Comparison of ENCODE assay signal across 26 cellular contexts in genomic region chr4:71692198-71692597, GRCh38.
"Had no signal": no experiment of that assay in that cellular context is flagged by ENCODE, and none has a peak within 500 bp of the region (broad histone marks: within the 10 kb centered on the region; RNA-seq: fewer than 3 reads in every experiment).

No MANE protein-coding gene starts in this region.

- H3K27ac Mint-ChIP-seq: activated CD4-positive, alpha-beta memory T cell treated with anti-CD3 and anti-CD28 coated beads, Interleukin-2, amount 10 ng/mL, durations not matched to agents 7 days and 5 days; activated CD4-positive, alpha-beta T cell treated with anti-CD3 and anti-CD28 coated beads for 36 hours; activated naive CD4-positive, alpha-beta T cell treated with anti-CD3 and anti-CD28 coated beads, Interleukin-2, amount 10 ng/mL, durations not matched to agents 7 days and 5 days; activated naive CD8-positive, alpha-beta T cell treated with anti-CD3 and anti-CD28 coated beads for 36 hours; activated T-helper 17 cell treated with anti-CD3 and anti-CD28 coated beads, Interleukin-2, amount 50 U/mL, for 72 hours; T-cell had no signal

- H3K27me3 ChIP-seq: breast epithelium had no signal

- H3K4me3 Mint-ChIP-seq: activated CD4-positive, alpha-beta memory T cell treated with anti-CD3 and anti-CD28 coated beads, Interleukin-2, amount 10 ng/mL, durations not matched to agents 7 days and 5 days; activated CD4-positive, alpha-beta T cell treated with anti-CD3 and anti-CD28 coated beads for 36 hours; activated naive CD4-positive, alpha-beta T cell treated with anti-CD3 and anti-CD28 coated beads, Interleukin-2, amount 10 ng/mL, durations not matched to agents 7 days and 5 days; activated naive CD8-positive, alpha-beta T cell treated with anti-CD3 and anti-CD28 coated beads for 36 hours; activated T-helper 17 cell treated with anti-CD3 and anti-CD28 coated beads, Interleukin-2, amount 50 U/mL, for 72 hours; T-cell had no signal

- H3K27ac ChIP-seq: breast epithelium, SK-N-MC had no signal

- H3K4me1 Mint-ChIP-seq: activated CD4-positive, alpha-beta memory T cell treated with anti-CD3 and anti-CD28 coated beads, Interleukin-2, amount 10 ng/mL, durations not matched to agents 7 days and 5 days; activated CD4-positive, alpha-beta T cell treated with anti-CD3 and anti-CD28 coated beads for 36 hours; activated naive CD4-positive, alpha-beta T cell treated with anti-CD3 and anti-CD28 coated beads, Interleukin-2, amount 10 ng/mL, durations not matched to agents 7 days and 5 days; activated naive CD8-positive, alpha-beta T cell treated with anti-CD3 and anti-CD28 coated beads for 36 hours; activated T-helper 17 cell treated with anti-CD3 and anti-CD28 coated beads, Interleukin-2, amount 50 U/mL, for 72 hours; T-cell had no signal

- H3K9me3 ChIP-seq: breast epithelium had no signal

- DNase-seq: activated CD4-positive, alpha-beta memory T cell treated with anti-CD3 and anti-CD28 coated beads, Interleukin-2, amount 10 ng/mL, durations not matched to agents 7 days and 5 days; activated CD4-positive, alpha-beta T cell treated with anti-CD3 and anti-CD28 coated beads for 36 hours; activated CD4-positive, alpha-beta T cell treated with anti-CD3 and anti-CD28 coated beads, Interleukin-2, amount 50 U/mL, for 1 hour; activated gamma-delta T cell; activated naive CD4-positive, alpha-beta T cell treated with anti-CD3 and anti-CD28 coated beads, Interleukin-2, amount 10 ng/mL, durations not matched to agents 7 days and 5 days; activated naive CD8-positive, alpha-beta T cell treated with anti-CD3 and anti-CD28 coated beads for 36 hours; activated T-cell treated with anti-CD3 and anti-CD28 coated beads for 4 hours; activated T-cell treated with anti-CD3 and anti-CD28 coated beads, Interleukin-2, amount 50 U/mL, for 48 hours; anterior cingulate cortex; caudate nucleus; NCI-H1417 treated with DMSO at 0.1 percent for 48 hours; NCI-H1694; NCI-H2081; NCI-H510A treated with DMSO at 0.1 percent for 48 hours; NCI-H69; NK-92 treated with Interleukin-12 subunit alpha and Interleukin-12 subunit beta, amount 100 ng/mL, for 24 hours; OCI-M1; RPMI8226; T-cell; T-helper 2 cell; T1000 had no signal

- H3K36me3 Mint-ChIP-seq: activated naive CD4-positive, alpha-beta T cell treated with anti-CD3 and anti-CD28 coated beads, Interleukin-2, amount 10 ng/mL, durations not matched to agents 7 days and 5 days; activated naive CD8-positive, alpha-beta T cell treated with anti-CD3 and anti-CD28 coated beads for 36 hours; T-cell had no signal

- H3K27me3 Mint-ChIP-seq: activated naive CD4-positive, alpha-beta T cell treated with anti-CD3 and anti-CD28 coated beads, Interleukin-2, amount 10 ng/mL, durations not matched to agents 7 days and 5 days had no signal

- H3K4me3 ChIP-seq: breast epithelium, SK-N-MC had no signal

- ATAC-seq: activated CD4-positive, alpha-beta T cell treated with anti-CD3 and anti-CD28 coated beads for 36 hours; activated T-helper 17 cell treated with anti-CD3 and anti-CD28 coated beads, Interleukin-2, amount 50 U/mL, for 72 hours; Panc1; Right ventricle myocardium inferior; T-cell had no signal

- H3K9me3 Mint-ChIP-seq: activated CD4-positive, alpha-beta memory T cell treated with anti-CD3 and anti-CD28 coated beads, Interleukin-2, amount 10 ng/mL, durations not matched to agents 7 days and 5 days; activated naive CD4-positive, alpha-beta T cell treated with anti-CD3 and anti-CD28 coated beads, Interleukin-2, amount 10 ng/mL, durations not matched to agents 7 days and 5 days; activated naive CD8-positive, alpha-beta T cell treated with anti-CD3 and anti-CD28 coated beads for 36 hours; activated T-helper 17 cell treated with anti-CD3 and anti-CD28 coated beads, Interleukin-2, amount 50 U/mL, for 72 hours; T-cell had no signal

- H3K4me1 ChIP-seq: breast epithelium had no signal

- H3K36me3 ChIP-seq: breast epithelium had no signal
